9 cellular contexts compared by ENCODE assay signal in genomic region chr16:14202697-14203096, GRCh38.
DNase-seq lines count a peak whose midpoint lies in the region; ATAC-seq, FAIRE-seq and TF ChIP-seq lines count a peak whose summit lies in the region.
"Had no signal": no experiment of that assay in that cellular context is flagged by ENCODE, and none has a peak within 500 bp of the region (broad histone marks: within the 10 kb centered on the region; RNA-seq: fewer than 3 reads in every experiment).

No MANE protein-coding gene starts in this region.

- H3F3A ChIP-seq in Loucy (ENCODE audit: low read depth) = no peaks in the 10 kb centered on the region

- H3K4me1 ChIP-seq in Loucy (ENCODE audit: insufficient read depth, low read length, poor library complexity, severe bottlenecking) = no peaks in the 10 kb centered on the region
- peaks cover 8% of the 10 kb centered on the region for H3K4me1 ChIP-seq in astrocyte (ENCODE audit: insufficient read depth, low read length)
- peaks cover 0 to 2% of the 10 kb centered on the region in 2 experiments for H3K4me1 ChIP-seq in trophoblast cell (ENCODE audit: control insufficient read depth in 1 of 2, insufficient read depth in 2 of 2, low read length in 2 of 2)

- H3K9me3 ChIP-seq in Loucy (ENCODE audit: insufficient read depth, low read depth, low read length) (no peaks in the 10 kb centered on the region), astrocyte (ENCODE audit: insufficient read depth, low read depth, low read length) (no peaks in the 10 kb centered on the region), trophoblast cell (ENCODE audit: insufficient read depth, low read depth, low read length) (no peaks in the 10 kb centered on the region)

- H3K4me3 ChIP-seq in AG09309 (ENCODE audit: control insufficient read depth, low read depth, low read length) = no peak overlapping the region
- no peak overlapping the region for H3K4me3 ChIP-seq in Loucy (ENCODE audit: low read length, poor library complexity, severe bottlenecking)
- no peak overlapping the region for H3K4me3 ChIP-seq in astrocyte (ENCODE audit: insufficient read depth, low read depth, low read length)
- no peak overlapping the region for H3K4me3 ChIP-seq in trophoblast cell (ENCODE audit: low read depth, low read length)

- no peaks in the 10 kb centered on the region for H3K79me1 ChIP-seq in trophoblast cell (ENCODE audit: low read length)

- DNase-seq in AG09309 (ENCODE audit: low read depth) (no peak), astrocyte (ENCODE audit: low read depth) (peak; percentile 21), kidney tubule cell (ENCODE audit: low spot score) (peak; percentile 8), trophoblast cell (no peak), anterior cingulate cortex (lab: John Stamatoyannopoulos, UW) (no peak)
- no peak for DNase-seq in activated naive CD8-positive, alpha-beta T cell treated with anti-CD3 and anti-CD28 coated beads, Interleukin-2, amount 50 U/mL, for 24 hours

- no peaks in the 10 kb centered on the region for H4K20me1 ChIP-seq in Loucy (ENCODE audit: insufficient read depth, low read length, poor library complexity, severe bottlenecking)
- no peaks in the 10 kb centered on the region for H4K20me1 ChIP-seq in astrocyte (ENCODE audit: insufficient read depth, low read length)

- H4K8ac ChIP-seq in trophoblast cell (ENCODE audit: low read depth, low read length) = no peak overlapping the region

- H3K4me3 Mint-ChIP-seq in astrocyte (ENCODE audit: unreplicated experiment) = no peak overlapping the region
- no peak overlapping the region for H3K4me3 Mint-ChIP-seq in activated naive CD8-positive, alpha-beta T cell treated with anti-CD3 and anti-CD28 coated beads, Interleukin-2, amount 50 U/mL, for 24 hours

- FAIRE-seq in astrocyte (lab: Jason Lieb, UNC) = no peak
- FAIRE-seq: TTC549 had no signal

- H2AK5ac ChIP-seq in trophoblast cell (ENCODE audit: low read length) = no peak overlapping the region

- H4K12ac ChIP-seq in trophoblast cell (ENCODE audit: low read depth, low read length) = no peak overlapping the region

- H3K27ac ChIP-seq in astrocyte (ENCODE audit: low read depth, low read length) (no peak overlapping the region), trophoblast cell (ENCODE audit: low read depth, low read length) (no peak overlapping the region)

- no peaks in the 10 kb centered on the region for H3K9me2 ChIP-seq in Loucy (replicated peaks; ENCODE audit: low read depth, low read length)

- ATAC-seq in activated naive CD8-positive, alpha-beta T cell treated with anti-CD3 and anti-CD28 coated beads, Interleukin-2, amount 50 U/mL, for 24 hours = no peak
- ATAC-seq in HG02870 (IDR thresholded peaks at IDR 0.05; ENCODE audit: unreplicated experiment) = no peak

- no peak overlapping the region for H3K9ac ChIP-seq in Loucy (ENCODE audit: low read depth, low read length, poor library complexity, severe bottlenecking)
- no peak overlapping the region for H3K9ac ChIP-seq in astrocyte (ENCODE audit: low read length)
- H3K9ac ChIP-seq in trophoblast cell (ENCODE audit: low read length) = no peak overlapping the region

- peaks cover 13% of the 10 kb centered on the region for H3K4me1 Mint-ChIP-seq in astrocyte (ENCODE audit: low read depth, unreplicated experiment)
- peaks cover 6% of the 10 kb centered on the region for H3K4me1 Mint-ChIP-seq in activated naive CD8-positive, alpha-beta T cell treated with anti-CD3 and anti-CD28 coated beads, Interleukin-2, amount 50 U/mL, for 24 hours

- no peak overlapping the region for H2BK12ac ChIP-seq in trophoblast cell (ENCODE audit: low read length)

- H3K18ac ChIP-seq in trophoblast cell (ENCODE audit: low read length) = no peak overlapping the region

- no peaks in the 10 kb centered on the region for H3K36me3 Mint-ChIP-seq in astrocyte (ENCODE audit: low read depth, unreplicated experiment)
- H3K36me3 Mint-ChIP-seq in activated naive CD8-positive, alpha-beta T cell treated with anti-CD3 and anti-CD28 coated beads, Interleukin-2, amount 50 U/mL, for 24 hours (ENCODE audit: low read depth) = no peaks in the 10 kb centered on the region

- no peaks in the 10 kb centered on the region for H3K36me3 ChIP-seq in Loucy (ENCODE audit: insufficient read depth, low read length)
- H3K36me3 ChIP-seq in astrocyte (ENCODE audit: insufficient read depth, low read length) = no peaks in the 10 kb centered on the region
- H3K36me3 ChIP-seq in trophoblast cell (ENCODE audit: control insufficient read depth in 1 of 2, insufficient read depth in 2 of 2, low read length in 2 of 2) = peaks cover 0 to 2% of the 10 kb centered on the region in 2 experiments

- no peaks in the 10 kb centered on the region for H3K9me3 Mint-ChIP-seq in astrocyte (ENCODE audit: unreplicated experiment)
- H3K9me3 Mint-ChIP-seq in activated naive CD8-positive, alpha-beta T cell treated with anti-CD3 and anti-CD28 coated beads, Interleukin-2, amount 50 U/mL, for 24 hours = no peaks in the 10 kb centered on the region

- no peaks in the 10 kb centered on the region for H3K27me3 Mint-ChIP-seq in astrocyte (ENCODE audit: low read depth, unreplicated experiment)
- no peaks in the 10 kb centered on the region for H3K27me3 Mint-ChIP-seq in activated naive CD8-positive, alpha-beta T cell treated with anti-CD3 and anti-CD28 coated beads, Interleukin-2, amount 50 U/mL, for 24 hours

- no peak overlapping the region for H2AFZ ChIP-seq in Loucy (ENCODE audit: low read length)
- H2AFZ ChIP-seq in astrocyte (ENCODE audit: low read depth, low read length) = no peak overlapping the region
- H2AFZ ChIP-seq in trophoblast cell (ENCODE audit: insufficient read depth, low read length, poor library complexity) = no peak overlapping the region

- H2BK120ac ChIP-seq in trophoblast cell (ENCODE audit: insufficient read depth, low read length, poor library complexity) = no peak overlapping the region

- H3K79me2 ChIP-seq in Loucy (ENCODE audit: insufficient read depth, low read length) (no peaks in the 10 kb centered on the region), astrocyte (ENCODE audit: insufficient read depth, low read length) (no peaks in the 10 kb centered on the region), trophoblast cell (ENCODE audit: control insufficient read depth, insufficient read depth, low read length, poor library complexity) (no peaks in the 10 kb centered on the region)

- H2BK5ac ChIP-seq in trophoblast cell (ENCODE audit: low read depth, low read length, poor library complexity) = no peak overlapping the region

- no peak overlapping the region for H3K23ac ChIP-seq in trophoblast cell (ENCODE audit: low read length)

- no peak overlapping the region for H3K14ac ChIP-seq in trophoblast cell (ENCODE audit: low read length)

- no peak overlapping the region for H4K91ac ChIP-seq in trophoblast cell (ENCODE audit: low read depth, low read length)

- no peak overlapping the region for H3K27ac Mint-ChIP-seq in astrocyte (ENCODE audit: unreplicated experiment)
- no peak overlapping the region for H3K27ac Mint-ChIP-seq in activated naive CD8-positive, alpha-beta T cell treated with anti-CD3 and anti-CD28 coated beads, Interleukin-2, amount 50 U/mL, for 24 hours

- H3K4ac ChIP-seq in trophoblast cell (ENCODE audit: low read depth, low read length) = no peak overlapping the region

- H3K27me3 ChIP-seq in Loucy (ENCODE audit: insufficient read depth, low read length, poor library complexity, severe bottlenecking) (no peaks in the 10 kb centered on the region), astrocyte (ENCODE audit: insufficient read depth, low read length) (no peaks in the 10 kb centered on the region), trophoblast cell (ENCODE audit: insufficient read depth, low read length) (peaks cover 2% of the 10 kb centered on the region)

- H3K4me2 ChIP-seq in Loucy (ENCODE audit: low read depth, low read length, poor library complexity, severe bottlenecking) = no peak overlapping the region
- H3K4me2 ChIP-seq in astrocyte (ENCODE audit: low read length) = no peak overlapping the region
- H3K4me2 ChIP-seq in trophoblast cell (ENCODE audit: low read length) = no peak overlapping the region

- peak; percentile 19 for TF ChIP-seq CTCF in AG09309 (IDR thresholded peaks at IDR 0.05; ENCODE audit: control insufficient read depth, insufficient read depth, low read depth, low read length, missing control alignments)
- peak; percentile 32 for TF ChIP-seq CTCF in Loucy (conservative IDR thresholded peaks at IDR 0.05; ENCODE audit: low read length)
- peak; percentile 25 for TF ChIP-seq CTCF in astrocyte (IDR thresholded peaks at IDR 0.05; ENCODE audit: insufficient read depth, low read depth, low read length)

Comparison
In these comparisons a context has a peak if more than half of its experiments do, and no peak if none do; other contexts are left out.
1. DNase-seq: peak in astrocyte (single experiment) and kidney tubule cell (single experiment); none in AG09309 (single experiment), trophoblast cell (0 of 2), activated naive CD8-positive, alpha-beta T cell treated with anti-CD3 and anti-CD28 coated beads, Interleukin-2, amount 50 U/mL, for 24 hours (single experiment) and anterior cingulate cortex (0 of 58).
2. Peak in every context shown above with its lines, with median percentiles within 50 percentile points of each other: CTCF ChIP-seq.